1 cellular context compared by ENCODE assay signal in the genomic region with DNA sequence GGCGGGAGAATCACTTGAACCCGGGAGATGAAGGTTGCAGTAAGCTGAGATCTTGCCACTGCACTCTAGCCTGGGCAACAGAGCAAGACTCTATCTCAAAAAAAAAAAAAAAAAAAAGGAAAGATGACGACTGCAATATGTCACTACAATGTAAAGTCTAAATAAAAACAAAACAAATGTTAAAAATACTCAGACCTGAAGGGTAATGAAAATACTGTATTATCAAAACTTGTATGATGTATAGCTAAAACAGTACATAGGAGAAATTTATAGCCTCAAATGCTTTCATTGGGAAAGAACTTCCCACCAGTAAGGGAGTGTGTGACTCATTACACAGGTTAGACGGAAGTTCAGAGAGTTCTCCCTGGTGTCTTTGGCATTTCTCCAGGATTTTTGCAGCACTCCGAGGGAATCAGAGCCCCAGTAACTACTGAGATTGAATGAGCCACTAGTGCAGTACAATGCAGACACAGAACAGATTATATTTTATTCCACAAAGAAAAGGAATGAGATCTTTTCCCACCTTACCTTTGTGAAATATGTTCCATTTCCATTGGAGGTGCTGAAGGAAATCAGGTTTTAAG.
TF ChIP-seq lines count a peak whose summit lies in the region.

No MANE protein-coding gene starts in this region.

TF ChIP-seq in K562, 482 proteins besides CTCF, POLR2A, EP300 and RAD21 (continued from another document):
- TF ChIP-seq, protein P1, sequence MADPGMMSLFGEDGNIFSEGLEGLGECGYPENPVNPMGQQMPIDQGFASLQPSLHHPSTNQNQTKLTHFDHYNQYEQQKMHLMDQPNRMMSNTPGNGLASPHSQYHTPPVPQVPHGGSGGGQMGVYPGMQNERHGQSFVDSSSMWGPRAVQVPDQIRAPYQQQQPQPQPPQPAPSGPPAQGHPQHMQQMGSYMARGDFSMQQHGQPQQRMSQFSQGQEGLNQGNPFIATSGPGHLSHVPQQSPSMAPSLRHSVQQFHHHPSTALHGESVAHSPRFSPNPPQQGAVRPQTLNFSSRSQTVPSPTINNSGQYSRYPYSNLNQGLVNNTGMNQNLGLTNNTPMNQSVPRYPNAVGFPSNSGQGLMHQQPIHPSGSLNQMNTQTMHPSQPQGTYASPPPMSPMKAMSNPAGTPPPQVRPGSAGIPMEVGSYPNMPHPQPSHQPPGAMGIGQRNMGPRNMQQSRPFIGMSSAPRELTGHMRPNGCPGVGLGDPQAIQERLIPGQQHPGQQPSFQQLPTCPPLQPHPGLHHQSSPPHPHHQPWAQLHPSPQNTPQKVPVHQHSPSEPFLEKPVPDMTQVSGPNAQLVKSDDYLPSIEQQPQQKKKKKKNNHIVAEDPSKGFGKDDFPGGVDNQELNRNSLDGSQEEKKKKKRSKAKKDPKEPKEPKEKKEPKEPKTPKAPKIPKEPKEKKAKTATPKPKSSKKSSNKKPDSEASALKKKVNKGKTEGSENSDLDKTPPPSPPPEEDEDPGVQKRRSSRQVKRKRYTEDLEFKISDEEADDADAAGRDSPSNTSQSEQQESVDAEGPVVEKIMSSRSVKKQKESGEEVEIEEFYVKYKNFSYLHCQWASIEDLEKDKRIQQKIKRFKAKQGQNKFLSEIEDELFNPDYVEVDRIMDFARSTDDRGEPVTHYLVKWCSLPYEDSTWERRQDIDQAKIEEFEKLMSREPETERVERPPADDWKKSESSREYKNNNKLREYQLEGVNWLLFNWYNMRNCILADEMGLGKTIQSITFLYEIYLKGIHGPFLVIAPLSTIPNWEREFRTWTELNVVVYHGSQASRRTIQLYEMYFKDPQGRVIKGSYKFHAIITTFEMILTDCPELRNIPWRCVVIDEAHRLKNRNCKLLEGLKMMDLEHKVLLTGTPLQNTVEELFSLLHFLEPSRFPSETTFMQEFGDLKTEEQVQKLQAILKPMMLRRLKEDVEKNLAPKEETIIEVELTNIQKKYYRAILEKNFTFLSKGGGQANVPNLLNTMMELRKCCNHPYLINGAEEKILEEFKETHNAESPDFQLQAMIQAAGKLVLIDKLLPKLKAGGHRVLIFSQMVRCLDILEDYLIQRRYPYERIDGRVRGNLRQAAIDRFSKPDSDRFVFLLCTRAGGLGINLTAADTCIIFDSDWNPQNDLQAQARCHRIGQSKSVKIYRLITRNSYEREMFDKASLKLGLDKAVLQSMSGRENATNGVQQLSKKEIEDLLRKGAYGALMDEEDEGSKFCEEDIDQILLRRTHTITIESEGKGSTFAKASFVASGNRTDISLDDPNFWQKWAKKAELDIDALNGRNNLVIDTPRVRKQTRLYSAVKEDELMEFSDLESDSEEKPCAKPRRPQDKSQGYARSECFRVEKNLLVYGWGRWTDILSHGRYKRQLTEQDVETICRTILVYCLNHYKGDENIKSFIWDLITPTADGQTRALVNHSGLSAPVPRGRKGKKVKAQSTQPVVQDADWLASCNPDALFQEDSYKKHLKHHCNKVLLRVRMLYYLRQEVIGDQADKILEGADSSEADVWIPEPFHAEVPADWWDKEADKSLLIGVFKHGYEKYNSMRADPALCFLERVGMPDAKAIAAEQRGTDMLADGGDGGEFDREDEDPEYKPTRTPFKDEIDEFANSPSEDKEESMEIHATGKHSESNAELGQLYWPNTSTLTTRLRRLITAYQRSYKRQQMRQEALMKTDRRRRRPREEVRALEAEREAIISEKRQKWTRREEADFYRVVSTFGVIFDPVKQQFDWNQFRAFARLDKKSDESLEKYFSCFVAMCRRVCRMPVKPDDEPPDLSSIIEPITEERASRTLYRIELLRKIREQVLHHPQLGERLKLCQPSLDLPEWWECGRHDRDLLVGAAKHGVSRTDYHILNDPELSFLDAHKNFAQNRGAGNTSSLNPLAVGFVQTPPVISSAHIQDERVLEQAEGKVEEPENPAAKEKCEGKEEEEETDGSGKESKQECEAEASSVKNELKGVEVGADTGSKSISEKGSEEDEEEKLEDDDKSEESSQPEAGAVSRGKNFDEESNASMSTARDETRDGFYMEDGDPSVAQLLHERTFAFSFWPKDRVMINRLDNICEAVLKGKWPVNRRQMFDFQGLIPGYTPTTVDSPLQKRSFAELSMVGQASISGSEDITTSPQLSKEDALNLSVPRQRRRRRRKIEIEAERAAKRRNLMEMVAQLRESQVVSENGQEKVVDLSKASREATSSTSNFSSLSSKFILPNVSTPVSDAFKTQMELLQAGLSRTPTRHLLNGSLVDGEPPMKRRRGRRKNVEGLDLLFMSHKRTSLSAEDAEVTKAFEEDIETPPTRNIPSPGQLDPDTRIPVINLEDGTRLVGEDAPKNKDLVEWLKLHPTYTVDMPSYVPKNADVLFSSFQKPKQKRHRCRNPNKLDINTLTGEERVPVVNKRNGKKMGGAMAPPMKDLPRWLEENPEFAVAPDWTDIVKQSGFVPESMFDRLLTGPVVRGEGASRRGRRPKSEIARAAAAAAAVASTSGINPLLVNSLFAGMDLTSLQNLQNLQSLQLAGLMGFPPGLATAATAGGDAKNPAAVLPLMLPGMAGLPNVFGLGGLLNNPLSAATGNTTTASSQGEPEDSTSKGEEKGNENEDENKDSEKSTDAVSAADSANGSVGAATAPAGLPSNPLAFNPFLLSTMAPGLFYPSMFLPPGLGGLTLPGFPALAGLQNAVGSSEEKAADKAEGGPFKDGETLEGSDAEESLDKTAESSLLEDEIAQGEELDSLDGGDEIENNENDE (IDR thresholded peaks at IDR 0.05; ENCODE audit: low read depth, low read length) = no peak
- TF ChIP-seq HMG20A (CRISPR knock-in tag; conservative IDR thresholded peaks at IDR 0.05) (0 out of 2 replicates have a peak, but pooled peaks have one; percentile 77), ZNF780A (CRISPR knock-in tag; IDR thresholded peaks at IDR 0.05) (no peak), JUND (IDR thresholded peaks at IDR 0.05; ENCODE audit: borderline replicate concordance, low read depth, low read length) (peak; percentile 92), JUND (tag; IDR thresholded peaks at IDR 0.05; ENCODE audit: borderline replicate concordance, low read depth, low read length) (peak; percentile 87; the same call in 2 of the 3 replicates), BACH1 (tag; IDR thresholded peaks at IDR 0.05) (no peak), NFE2L1 (tag; IDR thresholded peaks at IDR 0.05; ENCODE audit: borderline replicate concordance, low read depth) (no peak), NFATC3 (IDR thresholded peaks at IDR 0.05) (no peak), BRD9 (IDR thresholded peaks at IDR 0.05; ENCODE audit: low read depth, partially characterized antibody) (no peak), MTA1 (IDR thresholded peaks at IDR 0.05; ENCODE audit: borderline replicate concordance) (0 out of 2 replicates have a peak, but pooled peaks have one; percentile 43), TCFL5 (CRISPR knock-in tag; conservative IDR thresholded peaks at IDR 0.05) (no peak)
- TF ChIP-seq, protein P2, sequence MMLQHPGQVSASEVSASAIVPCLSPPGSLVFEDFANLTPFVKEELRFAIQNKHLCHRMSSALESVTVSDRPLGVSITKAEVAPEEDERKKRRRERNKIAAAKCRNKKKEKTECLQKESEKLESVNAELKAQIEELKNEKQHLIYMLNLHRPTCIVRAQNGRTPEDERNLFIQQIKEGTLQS (IDR thresholded peaks at IDR 0.05) = peak; percentile 80
- TF ChIP-seq, protein P2 (CRISPR knock-in tag; conservative IDR thresholded peaks at IDR 0.05) = no peak
- TF ChIP-seq, protein P3, sequence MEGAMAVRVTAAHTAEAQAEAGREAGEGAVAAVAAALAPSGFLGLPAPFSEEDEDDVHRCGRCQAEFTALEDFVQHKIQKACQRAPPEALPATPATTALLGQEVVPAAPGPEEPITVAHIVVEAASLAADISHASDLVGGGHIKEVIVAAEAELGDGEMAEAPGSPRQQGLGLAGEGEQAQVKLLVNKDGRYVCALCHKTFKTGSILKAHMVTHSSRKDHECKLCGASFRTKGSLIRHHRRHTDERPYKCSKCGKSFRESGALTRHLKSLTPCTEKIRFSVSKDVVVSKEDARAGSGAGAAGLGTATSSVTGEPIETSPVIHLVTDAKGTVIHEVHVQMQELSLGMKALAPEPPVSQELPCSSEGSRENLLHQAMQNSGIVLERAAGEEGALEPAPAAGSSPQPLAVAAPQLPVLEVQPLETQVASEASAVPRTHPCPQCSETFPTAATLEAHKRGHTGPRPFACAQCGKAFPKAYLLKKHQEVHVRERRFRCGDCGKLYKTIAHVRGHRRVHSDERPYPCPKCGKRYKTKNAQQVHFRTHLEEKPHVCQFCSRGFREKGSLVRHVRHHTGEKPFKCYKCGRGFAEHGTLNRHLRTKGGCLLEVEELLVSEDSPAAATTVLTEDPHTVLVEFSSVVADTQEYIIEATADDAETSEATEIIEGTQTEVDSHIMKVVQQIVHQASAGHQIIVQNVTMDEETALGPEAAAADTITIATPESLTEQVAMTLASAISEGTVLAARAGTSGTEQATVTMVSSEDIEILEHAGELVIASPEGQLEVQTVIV (CRISPR knock-in tag; IDR thresholded peaks at IDR 0.05; ENCODE audit: borderline replicate concordance) = no peak
